Comparison of ENCODE assay signal across 8 cellular contexts in genomic region chr11:67732045-67732787, GRCh38. TPM values are rescaled to one million over a fixed set of nuclear protein-coding genes. Genes with fewer than 3 reads are reported as not detected.
DNase-seq lines count a peak whose midpoint lies in the region; ATAC-seq, FAIRE-seq and TF ChIP-seq lines count a peak whose summit lies in the region.

No MANE protein-coding gene starts in this region.

- DNase-seq in activated T-helper 1 cell treated with Interleukin-2 at 50 U/mL for 16 hours (ENCODE audit: low read depth) (peak; percentile 10), pancreas (peak in 3 of 6 donors; percentile 33 to 74 (median 38)), SIG-M5 treated with dmso at 0.1 percent for 504 hours (lab: John Stamatoyannopoulos, UW; ENCODE audit: unreplicated experiment) (no peak), mucosa of descending colon (no peak)
- DNase-seq in activated T-helper 1 cell treated with anti-CD3 and anti-CD28 coated beads, Interleukin-12 subunit alpha, Interleukin-12 subunit beta, Interleukin-2, Interleukin-4 antibody, amounts not matched to agents 30 ng/mL and 10 ng/mL and 1 ng/mL, durations not matched to agents 14 hours and 24 hours and 36 hours (ENCODE audit: low spot score), result no peak

- peak in 1 of 2 experiments; percentile 29 for TF ChIP-seq CTCF in brain (conservative IDR thresholded peaks at IDR 0.05)
- peak in 3 of 4 donors; percentile 5 to 28 (median 21) for TF ChIP-seq CTCF in pancreas (IDR thresholded peaks at IDR 0.05)
- no peak for TF ChIP-seq CTCF in mucosa of descending colon (IDR thresholded peaks at IDR 0.05)

- H3K27me3 ChIP-seq in pancreas, result no peaks in the 10 kb centered on the region

- no peak for FAIRE-seq in pancreas (lab: Jason Lieb, UNC)

- no peak overlapping the region for H3K27ac Mint-ChIP-seq in activated T-helper 1 cell treated with anti-CD3 and anti-CD28 coated beads, Interleukin-12 subunit alpha, Interleukin-12 subunit beta, Interleukin-2, Interleukin-4 antibody, amounts not matched to agents 30 ng/mL and 10 ng/mL and 1 ng/mL, durations not matched to agents 14 hours and 24 hours and 36 hours
- H3K27ac Mint-ChIP-seq in brain, result no peak overlapping the region

- WGBS in pancreas, 2 donors, result 16 to 17% methylated on average over 34 to 42 of the region's 42 CpGs

- ATAC-seq in SK-N-SH treated with all-trans-retinoic acid at 6 μM for 48 hours (peak; percentile 94), pancreas (peak; percentile 55 to 86 (median 66)), mucosa of descending colon (no peak), HG02870 (IDR thresholded peaks at IDR 0.05; ENCODE audit: unreplicated experiment) (no peak)

- no peak overlapping the region for H3K27ac ChIP-seq in pancreas

- H3K36me3 ChIP-seq in pancreas, result no peaks in the 10 kb centered on the region
- no peaks in the 10 kb centered on the region for H3K36me3 ChIP-seq in mucosa of descending colon (ENCODE audit: low read depth)

- H3K4me1 ChIP-seq in pancreas (peaks cover 0 to 7% (median 0%) of the 10 kb centered on the region in 3 donors), mucosa of descending colon (ENCODE audit: low read depth) (no peaks in the 10 kb centered on the region)

- no peaks in the 10 kb centered on the region for H3K9me3 ChIP-seq in pancreas
- H3K9me3 ChIP-seq in mucosa of descending colon, result no peaks in the 10 kb centered on the region

- no peaks in the 10 kb centered on the region for H3K27me3 Mint-ChIP-seq in activated T-helper 1 cell treated with anti-CD3 and anti-CD28 coated beads, Interleukin-12 subunit alpha, Interleukin-12 subunit beta, Interleukin-2, Interleukin-4 antibody, amounts not matched to agents 30 ng/mL and 10 ng/mL and 1 ng/mL, durations not matched to agents 14 hours and 24 hours and 36 hours (ENCODE audit: insufficient read depth)
- peaks cover 15% of the 10 kb centered on the region for H3K27me3 Mint-ChIP-seq in brain

- H3K9me3 Mint-ChIP-seq in activated T-helper 1 cell treated with anti-CD3 and anti-CD28 coated beads, Interleukin-12 subunit alpha, Interleukin-12 subunit beta, Interleukin-2, Interleukin-4 antibody, amounts not matched to agents 30 ng/mL and 10 ng/mL and 1 ng/mL, durations not matched to agents 14 hours and 24 hours and 36 hours, result no peaks in the 10 kb centered on the region
- peaks cover 0 to 13% (median 9%) of the 10 kb centered on the region in 5 experiments for H3K9me3 Mint-ChIP-seq in brain

- no peaks in the 10 kb centered on the region for H3K36me3 Mint-ChIP-seq in activated T-helper 1 cell treated with anti-CD3 and anti-CD28 coated beads, Interleukin-12 subunit alpha, Interleukin-12 subunit beta, Interleukin-2, Interleukin-4 antibody, amounts not matched to agents 30 ng/mL and 10 ng/mL and 1 ng/mL, durations not matched to agents 14 hours and 24 hours and 36 hours (ENCODE audit: low read depth)
- H3K36me3 Mint-ChIP-seq in brain, result no peaks in the 10 kb centered on the region

- peaks cover 8% of the 10 kb centered on the region for H3K4me1 Mint-ChIP-seq in activated T-helper 1 cell treated with anti-CD3 and anti-CD28 coated beads, Interleukin-12 subunit alpha, Interleukin-12 subunit beta, Interleukin-2, Interleukin-4 antibody, amounts not matched to agents 30 ng/mL and 10 ng/mL and 1 ng/mL, durations not matched to agents 14 hours and 24 hours and 36 hours (ENCODE audit: low read depth)
- H3K4me1 Mint-ChIP-seq in brain, result peaks cover 22% of the 10 kb centered on the region

- H3K4me3 Mint-ChIP-seq in activated T-helper 1 cell treated with anti-CD3 and anti-CD28 coated beads, Interleukin-12 subunit alpha, Interleukin-12 subunit beta, Interleukin-2, Interleukin-4 antibody, amounts not matched to agents 30 ng/mL and 10 ng/mL and 1 ng/mL, durations not matched to agents 14 hours and 24 hours and 36 hours, result no peak overlapping the region
- peak overlapping the region in 3 of 5 experiments; percentile 60 to 76 (median 63) for H3K4me3 Mint-ChIP-seq in brain

- intact Hi-C loops in activated T-helper 1 cell treated with anti-CD3 and anti-CD28 coated beads, Interleukin-12 subunit alpha, Interleukin-12 subunit beta, Interleukin-2, Interleukin-4 antibody, amounts not matched to agents 30 ng/mL and 10 ng/mL and 1 ng/mL, durations not matched to agents 14 hours and 24 hours and 36 hours (cut with micrococcal nuclease), result no loop called here
- intact Hi-C loops in pancreas (cut with DNase I), result no loop called here
- intact Hi-C loops in mucosa of descending colon (cut with DNase I, micrococcal nuclease), result no loop called here

- H3K4me3 ChIP-seq in pancreas, result peak overlapping the region in 1 of 4 donors; percentile 15
- H3K4me3 ChIP-seq in mucosa of descending colon, result no peak overlapping the region

TF ChIP-seq in SK-N-SH treated with all-trans-retinoic acid at 6 μM for 48 hours, 23 proteins besides CTCF, POLR2A, EP300 and RAD21:
- TF ChIP-seq ZFP3 (CRISPR knock-in tag; IDR thresholded peaks at IDR 0.05) (0 out of 2 replicates have a peak, but pooled peaks have one; percentile 49), TCF4 (CRISPR knock-in tag; IDR thresholded peaks at IDR 0.05; ENCODE audit: borderline replicate concordance) (no peak)
TF ChIP-seq in SK-N-SH treated with all-trans-retinoic acid at 6 μM for 48 hours: peak in this region for 1.

RNA-seq across cellular contexts. Expression of gene ALDH3B2, which starts 57.8 kb away (rescaled TPM):
- total RNA-seq in activated T-helper 1 cell treated with anti-CD3 and anti-CD28 coated beads, Interleukin-12 subunit alpha, Interleukin-12 subunit beta, Interleukin-2, Interleukin-4 antibody, amounts not matched to agents 30 ng/mL and 10 ng/mL and 1 ng/mL, durations not matched to agents 14 hours and 24 hours and 36 hours, result not detected in 2 replicates
- polyA plus RNA-seq in brain (ENCODE audit: insufficient read depth, low read depth, low replicate concordance) (not detected), pancreas (under 1 TPM in 1 of 2 donors, not detected in 1; 0.28 TPM)
- total RNA-seq in pancreas (under 1 TPM in 3 of 6 donors, not detected in 3; 0.17 to 0.50 (median 0.40) TPM), mucosa of descending colon (under 1 TPM in 2 of 3 donors, not detected in 1; 0.29 to 0.48 TPM)

Comparison
In these comparisons a context has a peak if more than half of its experiments do, and no peak if none do; other contexts are left out.
1. ATAC-seq: peak in SK-N-SH treated with all-trans-retinoic acid at 6 μM for 48 hours (single experiment) and pancreas (4 of 4); none in mucosa of descending colon (single experiment) and HG02870 (single experiment).